1 cellular context compared by ENCODE assay signal in the genomic region with DNA sequence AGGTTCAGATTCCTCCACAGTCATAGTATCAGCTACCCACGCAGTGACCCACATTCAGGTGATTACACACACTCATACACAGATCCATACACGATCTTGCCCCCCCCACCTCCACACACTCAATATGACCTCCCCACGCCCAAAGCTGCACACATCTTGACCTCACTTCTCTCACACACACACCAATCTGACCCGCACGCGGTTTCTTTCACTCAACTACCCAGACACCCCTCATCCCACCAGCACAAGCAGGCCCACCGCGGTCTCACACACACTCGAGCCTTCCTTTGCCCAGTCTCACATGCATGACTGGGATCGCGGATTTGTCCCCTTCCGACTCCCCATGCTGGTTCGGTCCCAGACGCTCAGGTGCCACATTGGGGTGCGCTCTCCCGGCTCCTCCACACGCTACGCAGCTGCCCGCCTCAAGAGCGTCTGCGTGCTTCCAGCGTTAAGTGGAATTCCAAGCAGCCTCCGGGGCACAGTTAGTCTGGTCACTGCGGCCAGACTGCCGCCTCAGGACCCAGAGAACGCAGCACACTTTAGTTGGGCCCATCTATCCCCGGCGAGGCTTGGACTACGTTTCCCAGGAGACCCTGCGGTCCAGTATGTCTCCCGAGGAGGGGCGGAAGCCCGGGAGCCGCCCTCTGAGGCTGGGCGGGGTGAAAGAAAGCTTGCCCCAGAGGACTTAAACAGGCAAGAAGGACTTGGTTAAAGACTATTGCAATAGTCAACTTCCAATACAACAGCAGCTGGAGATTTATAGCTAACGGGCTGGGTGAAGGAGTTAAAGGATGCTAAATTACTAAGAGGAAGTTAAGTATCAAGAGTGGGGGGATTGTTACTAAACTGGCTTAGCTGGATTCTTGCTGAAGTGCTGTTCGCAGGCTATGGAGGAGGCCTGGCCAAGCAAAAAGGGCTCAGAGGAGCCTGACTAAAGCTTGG.
TF ChIP-seq lines count a peak whose summit lies in the region.

No MANE protein-coding gene starts in this region.

TF ChIP-seq in HEK293, 187 proteins besides CTCF, POLR2A, EP300 and RAD21 (continued from another document):
- TF ChIP-seq, protein P1, sequence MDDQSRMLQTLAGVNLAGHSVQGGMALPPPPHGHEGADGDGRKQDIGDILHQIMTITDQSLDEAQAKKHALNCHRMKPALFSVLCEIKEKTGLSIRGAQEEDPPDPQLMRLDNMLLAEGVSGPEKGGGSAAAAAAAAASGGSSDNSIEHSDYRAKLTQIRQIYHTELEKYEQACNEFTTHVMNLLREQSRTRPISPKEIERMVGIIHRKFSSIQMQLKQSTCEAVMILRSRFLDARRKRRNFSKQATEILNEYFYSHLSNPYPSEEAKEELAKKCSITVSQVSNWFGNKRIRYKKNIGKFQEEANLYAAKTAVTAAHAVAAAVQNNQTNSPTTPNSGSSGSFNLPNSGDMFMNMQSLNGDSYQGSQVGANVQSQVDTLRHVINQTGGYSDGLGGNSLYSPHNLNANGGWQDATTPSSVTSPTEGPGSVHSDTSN (CRISPR knock-in tag; IDR thresholded peaks at IDR 0.05) = 0 out of 2 replicates have a peak, but pooled peaks have one; percentile 20
- TF ChIP-seq, protein P2, sequence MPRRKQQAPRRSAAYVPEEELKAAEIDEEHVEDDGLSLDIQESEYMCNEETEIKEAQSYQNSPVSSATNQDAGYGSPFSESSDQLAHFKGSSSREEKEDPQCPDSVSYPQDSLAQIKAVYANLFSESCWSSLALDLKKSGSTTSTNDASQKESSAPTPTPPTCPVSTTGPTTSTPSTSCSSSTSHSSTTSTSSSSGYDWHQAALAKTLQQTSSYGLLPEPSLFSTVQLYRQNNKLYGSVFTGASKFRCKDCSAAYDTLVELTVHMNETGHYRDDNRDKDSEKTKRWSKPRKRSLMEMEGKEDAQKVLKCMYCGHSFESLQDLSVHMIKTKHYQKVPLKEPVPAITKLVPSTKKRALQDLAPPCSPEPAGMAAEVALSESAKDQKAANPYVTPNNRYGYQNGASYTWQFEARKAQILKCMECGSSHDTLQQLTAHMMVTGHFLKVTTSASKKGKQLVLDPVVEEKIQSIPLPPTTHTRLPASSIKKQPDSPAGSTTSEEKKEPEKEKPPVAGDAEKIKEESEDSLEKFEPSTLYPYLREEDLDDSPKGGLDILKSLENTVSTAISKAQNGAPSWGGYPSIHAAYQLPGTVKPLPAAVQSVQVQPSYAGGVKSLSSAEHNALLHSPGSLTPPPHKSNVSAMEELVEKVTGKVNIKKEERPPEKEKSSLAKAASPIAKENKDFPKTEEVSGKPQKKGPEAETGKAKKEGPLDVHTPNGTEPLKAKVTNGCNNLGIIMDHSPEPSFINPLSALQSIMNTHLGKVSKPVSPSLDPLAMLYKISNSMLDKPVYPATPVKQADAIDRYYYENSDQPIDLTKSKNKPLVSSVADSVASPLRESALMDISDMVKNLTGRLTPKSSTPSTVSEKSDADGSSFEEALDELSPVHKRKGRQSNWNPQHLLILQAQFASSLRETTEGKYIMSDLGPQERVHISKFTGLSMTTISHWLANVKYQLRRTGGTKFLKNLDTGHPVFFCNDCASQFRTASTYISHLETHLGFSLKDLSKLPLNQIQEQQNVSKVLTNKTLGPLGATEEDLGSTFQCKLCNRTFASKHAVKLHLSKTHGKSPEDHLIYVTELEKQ (tag by site-specific recombination; IDR thresholded peaks at IDR 0.05; ENCODE audit: borderline replicate concordance) = peak; percentile 63; the same call in 1 of the 2 replicates
- no peak for TF ChIP-seq ZNF184 (tag by site-specific recombination; IDR thresholded peaks at IDR 0.05)
- TF ChIP-seq GLI4 (tag by site-specific recombination; IDR thresholded peaks at IDR 0.05) = no peak
- TF ChIP-seq YY2 (tag by site-specific recombination; IDR thresholded peaks at IDR 0.05) = peak; percentile 77
- no peak for TF ChIP-seq HOXA7 (CRISPR knock-in tag; IDR thresholded peaks at IDR 0.05; ENCODE audit: borderline replicate concordance)
- TF ChIP-seq ZNF416 (tag by site-specific recombination; IDR thresholded peaks at IDR 0.05) = 0 out of 2 replicates have a peak, but pooled peaks have one; percentile 74
- 0 out of 2 replicates have a peak, but pooled peaks have one; percentile 8 for TF ChIP-seq ZNF366 (tag by site-specific recombination; conservative IDR thresholded peaks at IDR 0.05)
- TF ChIP-seq IKZF3 (tag by site-specific recombination; IDR thresholded peaks at IDR 0.05) = no peak
- TF ChIP-seq ZNF391 (tag by site-specific recombination; IDR thresholded peaks at IDR 0.05; ENCODE audit: borderline replicate concordance, low read depth) = peak; percentile 91
- TF ChIP-seq, protein P3, sequence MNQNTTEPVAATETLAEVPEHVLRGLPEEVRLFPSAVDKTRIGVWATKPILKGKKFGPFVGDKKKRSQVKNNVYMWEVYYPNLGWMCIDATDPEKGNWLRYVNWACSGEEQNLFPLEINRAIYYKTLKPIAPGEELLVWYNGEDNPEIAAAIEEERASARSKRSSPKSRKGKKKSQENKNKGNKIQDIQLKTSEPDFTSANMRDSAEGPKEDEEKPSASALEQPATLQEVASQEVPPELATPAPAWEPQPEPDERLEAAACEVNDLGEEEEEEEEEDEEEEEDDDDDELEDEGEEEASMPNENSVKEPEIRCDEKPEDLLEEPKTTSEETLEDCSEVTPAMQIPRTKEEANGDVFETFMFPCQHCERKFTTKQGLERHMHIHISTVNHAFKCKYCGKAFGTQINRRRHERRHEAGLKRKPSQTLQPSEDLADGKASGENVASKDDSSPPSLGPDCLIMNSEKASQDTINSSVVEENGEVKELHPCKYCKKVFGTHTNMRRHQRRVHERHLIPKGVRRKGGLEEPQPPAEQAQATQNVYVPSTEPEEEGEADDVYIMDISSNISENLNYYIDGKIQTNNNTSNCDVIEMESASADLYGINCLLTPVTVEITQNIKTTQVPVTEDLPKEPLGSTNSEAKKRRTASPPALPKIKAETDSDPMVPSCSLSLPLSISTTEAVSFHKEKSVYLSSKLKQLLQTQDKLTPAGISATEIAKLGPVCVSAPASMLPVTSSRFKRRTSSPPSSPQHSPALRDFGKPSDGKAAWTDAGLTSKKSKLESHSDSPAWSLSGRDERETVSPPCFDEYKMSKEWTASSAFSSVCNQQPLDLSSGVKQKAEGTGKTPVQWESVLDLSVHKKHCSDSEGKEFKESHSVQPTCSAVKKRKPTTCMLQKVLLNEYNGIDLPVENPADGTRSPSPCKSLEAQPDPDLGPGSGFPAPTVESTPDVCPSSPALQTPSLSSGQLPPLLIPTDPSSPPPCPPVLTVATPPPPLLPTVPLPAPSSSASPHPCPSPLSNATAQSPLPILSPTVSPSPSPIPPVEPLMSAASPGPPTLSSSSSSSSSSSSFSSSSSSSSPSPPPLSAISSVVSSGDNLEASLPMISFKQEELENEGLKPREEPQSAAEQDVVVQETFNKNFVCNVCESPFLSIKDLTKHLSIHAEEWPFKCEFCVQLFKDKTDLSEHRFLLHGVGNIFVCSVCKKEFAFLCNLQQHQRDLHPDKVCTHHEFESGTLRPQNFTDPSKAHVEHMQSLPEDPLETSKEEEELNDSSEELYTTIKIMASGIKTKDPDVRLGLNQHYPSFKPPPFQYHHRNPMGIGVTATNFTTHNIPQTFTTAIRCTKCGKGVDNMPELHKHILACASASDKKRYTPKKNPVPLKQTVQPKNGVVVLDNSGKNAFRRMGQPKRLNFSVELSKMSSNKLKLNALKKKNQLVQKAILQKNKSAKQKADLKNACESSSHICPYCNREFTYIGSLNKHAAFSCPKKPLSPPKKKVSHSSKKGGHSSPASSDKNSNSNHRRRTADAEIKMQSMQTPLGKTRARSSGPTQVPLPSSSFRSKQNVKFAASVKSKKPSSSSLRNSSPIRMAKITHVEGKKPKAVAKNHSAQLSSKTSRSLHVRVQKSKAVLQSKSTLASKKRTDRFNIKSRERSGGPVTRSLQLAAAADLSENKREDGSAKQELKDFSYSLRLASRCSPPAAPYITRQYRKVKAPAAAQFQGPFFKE (tag by site-specific recombination; IDR thresholded peaks at IDR 0.05; ENCODE audit: borderline replicate concordance) = 0 out of 2 replicates have a peak, but pooled peaks have one; percentile 78
